In the genomic region with DNA sequence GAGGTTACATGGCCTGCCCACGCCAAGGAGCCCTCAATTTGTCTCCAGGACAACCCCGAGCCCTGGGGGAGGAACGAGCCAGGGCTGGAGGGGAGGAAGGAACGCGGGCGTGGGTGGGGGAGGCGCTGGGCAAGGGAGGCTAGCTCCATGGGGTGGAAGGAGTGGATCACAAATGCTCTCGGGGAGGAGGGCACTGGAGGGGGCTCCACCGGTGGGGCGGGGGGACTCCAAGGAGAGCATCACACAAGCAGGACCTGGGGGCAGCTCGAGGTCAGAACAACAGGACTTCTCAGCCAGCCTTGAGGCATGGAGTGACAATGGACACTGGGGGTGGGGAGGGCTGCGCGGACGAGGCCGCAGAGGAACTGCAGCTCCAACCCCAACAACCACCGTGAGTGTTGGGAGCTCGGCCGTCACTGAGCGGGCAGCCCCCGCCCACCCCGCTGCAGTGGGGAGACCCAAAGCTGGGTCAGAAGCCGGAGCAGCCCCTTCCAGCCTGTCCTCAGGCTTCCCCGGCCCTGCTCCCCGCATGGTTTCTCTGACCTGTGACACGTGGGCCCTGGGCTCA, we compare ENCODE assay signal across 13 cellular contexts.
"Had no signal": no experiment of that assay in that cellular context is flagged by ENCODE, and none has a peak within 500 bp of the region (broad histone marks: within the 10 kb centered on the region; RNA-seq: fewer than 3 reads in every experiment).

No MANE protein-coding gene starts in this region.

- H3K36me3 ChIP-seq: ovary, uterus, WERI-Rb-1 had no signal

- H3K36me3 Mint-ChIP-seq: activated naive CD4-positive, alpha-beta T cell treated with anti-CD3 and anti-CD28 coated beads, Interleukin-2, amount 10 ng/mL, durations not matched to agents 7 days and 5 days had no signal

- H3K4me3 Mint-ChIP-seq: activated naive CD4-positive, alpha-beta T cell treated with anti-CD3 and anti-CD28 coated beads, Interleukin-2, amount 10 ng/mL, durations not matched to agents 7 days and 5 days; nephron progenitor cell had no signal

- H3K9me3 ChIP-seq: body of pancreas, ovary, uterus had no signal

- H3K9me3 Mint-ChIP-seq: nephron progenitor cell had no signal

- DNase-seq: activated CD4-positive, alpha-beta T cell treated with anti-CD3 and anti-CD28 coated beads for 48 hours; activated naive CD4-positive, alpha-beta T cell treated with anti-CD3 and anti-CD28 coated beads, Interleukin-2, amount 10 ng/mL, durations not matched to agents 7 days and 5 days; activated T-cell treated with anti-CD3 and anti-CD28 coated beads for 4 hours; cerebellar nuclear complex; left colon; mesenchymal stem cell; nephron progenitor cell; T1000; uterus; WERI-Rb-1 had no signal

- H3K27ac Mint-ChIP-seq: activated naive CD4-positive, alpha-beta T cell treated with anti-CD3 and anti-CD28 coated beads, Interleukin-2, amount 10 ng/mL, durations not matched to agents 7 days and 5 days; activated T-helper 2 cell treated with anti-CD3 and anti-CD28 coated beads, Interferon-gamma antibody, Interleukin-2, Interleukin-4, amounts not matched to agents 10 μg/mL and 5 μg/mL and 100 μg/mL, durations not matched to agents 14 hours and 24 hours and 36 hours had no signal

- H3K27me3 Mint-ChIP-seq: activated naive CD4-positive, alpha-beta T cell treated with anti-CD3 and anti-CD28 coated beads, Interleukin-2, amount 10 ng/mL, durations not matched to agents 7 days and 5 days had no signal

- H3K27me3 ChIP-seq: body of pancreas, ovary, uterus had no signal

- H3K4me3 ChIP-seq: body of pancreas, ovary, uterus had no signal

- H3K27ac ChIP-seq: body of pancreas, ovary, uterus, WERI-Rb-1 had no signal
